In the genomic region with DNA sequence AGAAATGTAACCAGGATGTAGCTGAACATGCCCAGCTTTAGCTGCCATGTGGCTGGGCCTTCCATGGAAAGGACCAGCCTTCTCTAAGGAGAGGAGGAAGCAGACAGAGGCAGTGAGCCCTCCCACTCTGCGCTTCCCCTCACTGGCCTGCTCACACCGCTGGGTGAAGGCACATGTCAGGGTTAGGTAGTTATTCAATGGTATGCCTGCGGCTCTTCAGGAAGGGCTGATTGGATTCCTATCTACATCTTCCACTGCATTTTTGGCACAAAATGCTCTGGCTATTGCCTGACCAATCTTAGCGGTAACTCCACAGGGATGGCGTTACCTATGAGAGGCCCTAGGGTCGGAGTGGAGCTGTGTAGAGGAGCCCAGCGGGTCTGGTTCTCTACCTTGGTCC, we compare ENCODE assay signal across 2 cellular contexts.
TF ChIP-seq lines count a peak whose summit lies in the region.

No MANE protein-coding gene starts in this region.

TF ChIP-seq in HepG2, 621 proteins besides CTCF, POLR2A, EP300 and RAD21:
- TF ChIP-seq, protein P1, sequence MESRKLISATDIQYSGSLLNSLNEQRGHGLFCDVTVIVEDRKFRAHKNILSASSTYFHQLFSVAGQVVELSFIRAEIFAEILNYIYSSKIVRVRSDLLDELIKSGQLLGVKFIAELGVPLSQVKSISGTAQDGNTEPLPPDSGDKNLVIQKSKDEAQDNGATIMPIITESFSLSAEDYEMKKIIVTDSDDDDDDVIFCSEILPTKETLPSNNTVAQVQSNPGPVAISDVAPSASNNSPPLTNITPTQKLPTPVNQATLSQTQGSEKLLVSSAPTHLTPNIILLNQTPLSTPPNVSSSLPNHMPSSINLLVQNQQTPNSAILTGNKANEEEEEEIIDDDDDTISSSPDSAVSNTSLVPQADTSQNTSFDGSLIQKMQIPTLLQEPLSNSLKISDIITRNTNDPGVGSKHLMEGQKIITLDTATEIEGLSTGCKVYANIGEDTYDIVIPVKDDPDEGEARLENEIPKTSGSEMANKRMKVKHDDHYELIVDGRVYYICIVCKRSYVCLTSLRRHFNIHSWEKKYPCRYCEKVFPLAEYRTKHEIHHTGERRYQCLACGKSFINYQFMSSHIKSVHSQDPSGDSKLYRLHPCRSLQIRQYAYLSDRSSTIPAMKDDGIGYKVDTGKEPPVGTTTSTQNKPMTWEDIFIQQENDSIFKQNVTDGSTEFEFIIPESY (CRISPR knock-in tag; IDR thresholded peaks at IDR 0.05) = 0 out of 2 replicates have a peak, but pooled peaks have one; percentile 13
- TF ChIP-seq, protein P2, sequence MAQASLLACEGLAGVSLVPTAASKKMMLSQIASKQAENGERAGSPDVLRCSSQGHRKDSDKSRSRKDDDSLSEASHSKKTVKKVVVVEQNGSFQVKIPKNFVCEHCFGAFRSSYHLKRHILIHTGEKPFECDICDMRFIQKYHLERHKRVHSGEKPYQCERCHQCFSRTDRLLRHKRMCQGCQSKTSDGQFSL (CRISPR knock-in tag; IDR thresholded peaks at IDR 0.05) = no peak
- TF ChIP-seq, protein P3, sequence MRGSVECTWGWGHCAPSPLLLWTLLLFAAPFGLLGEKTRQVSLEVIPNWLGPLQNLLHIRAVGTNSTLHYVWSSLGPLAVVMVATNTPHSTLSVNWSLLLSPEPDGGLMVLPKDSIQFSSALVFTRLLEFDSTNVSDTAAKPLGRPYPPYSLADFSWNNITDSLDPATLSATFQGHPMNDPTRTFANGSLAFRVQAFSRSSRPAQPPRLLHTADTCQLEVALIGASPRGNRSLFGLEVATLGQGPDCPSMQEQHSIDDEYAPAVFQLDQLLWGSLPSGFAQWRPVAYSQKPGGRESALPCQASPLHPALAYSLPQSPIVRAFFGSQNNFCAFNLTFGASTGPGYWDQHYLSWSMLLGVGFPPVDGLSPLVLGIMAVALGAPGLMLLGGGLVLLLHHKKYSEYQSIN (CRISPR knock-in tag; IDR thresholded peaks at IDR 0.05; ENCODE audit: borderline replicate concordance) = no peak

TF ChIP-seq in H1, 55 proteins besides CTCF, POLR2A, EP300 and RAD21:
- TF ChIP-seq, protein P4, sequence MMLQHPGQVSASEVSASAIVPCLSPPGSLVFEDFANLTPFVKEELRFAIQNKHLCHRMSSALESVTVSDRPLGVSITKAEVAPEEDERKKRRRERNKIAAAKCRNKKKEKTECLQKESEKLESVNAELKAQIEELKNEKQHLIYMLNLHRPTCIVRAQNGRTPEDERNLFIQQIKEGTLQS (IDR thresholded peaks at IDR 0.05; ENCODE audit: insufficient read depth, low read depth, low read length) = no peak
- TF ChIP-seq TBP (IDR thresholded peaks at IDR 0.05; ENCODE audit: low read depth, low read length) (no peak), CBX8 (IDR thresholded peaks at IDR 0.05; ENCODE audit: borderline replicate concordance, low read depth, low read length) (no peak), CHD2 (IDR thresholded peaks at IDR 0.05; ENCODE audit: low read length) (no peak), EGR1 (IDR thresholded peaks at IDR 0.05; ENCODE audit: borderline replicate concordance, low read depth, low read length) (no peak), CEBPB (IDR thresholded peaks at IDR 0.05; ENCODE audit: low read depth, low read length) (no peak), TEAD4 (IDR thresholded peaks at IDR 0.05; ENCODE audit: low read depth, low read length) (no peak), CTBP2 (IDR thresholded peaks at IDR 0.05; ENCODE audit: borderline replicate concordance, insufficient read depth, insufficient read length, low read length) (no peak), SUZ12 (IDR thresholded peaks at IDR 0.05; ENCODE audit: low read length) (no peak), EZH2 (IDR thresholded peaks at IDR 0.05; ENCODE audit: low read depth, low read length, severe bottlenecking) (no peak), SIRT6 (IDR thresholded peaks at IDR 0.05; ENCODE audit: low read length) (no peak), ASH2L (IDR thresholded peaks at IDR 0.05; ENCODE audit: low read length) (no peak), BCL11A (IDR thresholded peaks at IDR 0.05; ENCODE audit: low read depth in 2 of 2, low read length in 2 of 2) (no peak), SP4 (IDR thresholded peaks at IDR 0.05; ENCODE audit: low read length) (no peak), NANOG (IDR thresholded peaks at IDR 0.05; ENCODE audit: insufficient read depth, low read depth, low read length, poor library complexity, severe bottlenecking) (no peak), POLR2AphosphoS5 (IDR thresholded peaks at IDR 0.05; ENCODE audit: low read depth, low read length) (no peak), POU5F1 (IDR thresholded peaks at IDR 0.05; ENCODE audit: low read depth, low read length) (no peak), PHF8 (conservative IDR thresholded peaks at IDR 0.05; ENCODE audit: low read depth, low read length) (no peak)
- TF ChIP-seq, protein P5, sequence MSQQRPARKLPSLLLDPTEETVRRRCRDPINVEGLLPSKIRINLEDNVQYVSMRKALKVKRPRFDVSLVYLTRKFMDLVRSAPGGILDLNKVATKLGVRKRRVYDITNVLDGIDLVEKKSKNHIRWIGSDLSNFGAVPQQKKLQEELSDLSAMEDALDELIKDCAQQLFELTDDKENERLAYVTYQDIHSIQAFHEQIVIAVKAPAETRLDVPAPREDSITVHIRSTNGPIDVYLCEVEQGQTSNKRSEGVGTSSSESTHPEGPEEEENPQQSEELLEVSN (IDR thresholded peaks at IDR 0.05) = no peak
- TF ChIP-seq, protein P6, sequence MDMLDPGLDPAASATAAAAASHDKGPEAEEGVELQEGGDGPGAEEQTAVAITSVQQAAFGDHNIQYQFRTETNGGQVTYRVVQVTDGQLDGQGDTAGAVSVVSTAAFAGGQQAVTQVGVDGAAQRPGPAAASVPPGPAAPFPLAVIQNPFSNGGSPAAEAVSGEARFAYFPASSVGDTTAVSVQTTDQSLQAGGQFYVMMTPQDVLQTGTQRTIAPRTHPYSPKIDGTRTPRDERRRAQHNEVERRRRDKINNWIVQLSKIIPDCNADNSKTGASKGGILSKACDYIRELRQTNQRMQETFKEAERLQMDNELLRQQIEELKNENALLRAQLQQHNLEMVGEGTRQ (IDR thresholded peaks at IDR 0.05; ENCODE audit: low read length) = no peak
TF ChIP-seq in H1: peak in this region for 0.
